In genomic region chr10:63171255-63171654, GRCh38 we compare ENCODE assay signal across 22 cellular contexts. TPM values are rescaled to one million over a fixed set of nuclear protein-coding genes. Genes with fewer than 3 reads are reported as not detected.
DNase-seq lines count a peak whose midpoint lies in the region; ATAC-seq and TF ChIP-seq lines count a peak whose summit lies in the region.
"Had no signal": no experiment of that assay in that cellular context is flagged by ENCODE, and none has a peak within 500 bp of the region (broad histone marks: within the 10 kb centered on the region; RNA-seq: fewer than 3 reads in every experiment).

No MANE protein-coding gene starts in this region.

- H3K4me1 Mint-ChIP-seq in activated T-helper 17 cell treated with anti-CD3 and anti-CD28 coated beads, Interleukin-2, amount 50 U/mL, for 72 hours: peaks cover 46% of the 10 kb centered on the region

- H3K4me3 ChIP-seq in right atrium auricular region (no peak overlapping the region), muscle layer of colon (ENCODE audit: low read depth in 1 of 2, low read length in 2 of 2) (no peak overlapping the region), aorta (ENCODE audit: low read length in 2 of 2) (no peak overlapping the region)
- H3K4me3 ChIP-seq: PC-9, prostate gland, SJSA1 had no signal

- no peak overlapping the region for H3K9ac ChIP-seq in muscle layer of colon (ENCODE audit: low read length)
- H3K9ac ChIP-seq: KMS-11 had no signal

- H3K9me3 Mint-ChIP-seq in activated T-helper 17 cell treated with anti-CD3 and anti-CD28 coated beads, Interleukin-2, amount 50 U/mL, for 72 hours: no peaks in the 10 kb centered on the region

- H3K4me3 Mint-ChIP-seq in activated T-helper 17 cell treated with anti-CD3 and anti-CD28 coated beads, Interleukin-2, amount 50 U/mL, for 72 hours: peak overlapping the region; percentile 19

- H3K27ac ChIP-seq in right atrium auricular region (peak overlapping the region in 1 of 2 donors; percentile 8), muscle layer of colon (ENCODE audit: low read depth, low read length) (peak overlapping the region; percentile 41), aorta (ENCODE audit: low read depth in 1 of 2, low read length in 2 of 2) (peak overlapping the region in 1 of 2 donors; percentile 19)
- H3K27ac ChIP-seq: KMS-11, PC-9, prostate gland, SJSA1 had no signal

- WGBS in aorta, 2 donors: 8 to 9% methylated on average over 1 of the region's 1 CpG

- intact Hi-C loops in Right ventricle myocardium superior (cut with DNase I) (no loop called here), aorta (cut with DNase I) (no loop called here)

- POLR2A ChIA-PET in HEK293T (lab: Yijun Ruan, JAX): no interaction called here

- ATAC-seq in Right ventricle myocardium superior (ENCODE audit: poor library complexity) (peak; percentile 42), aorta (ENCODE audit: low FRiP score) (peak; percentile 16), GM18907 (IDR thresholded peaks at IDR 0.05; ENCODE audit: unreplicated experiment) (no peak)
- peak; percentile 11 for ATAC-seq in activated T-helper 17 cell treated with anti-CD3 and anti-CD28 coated beads, Interleukin-2, amount 50 U/mL, for 72 hours (replicated peaks)

- DNase-seq in Right ventricle myocardium superior (no peak), right atrium auricular region (ENCODE audit: low spot score) (no peak), aorta (no peak), HEK293T (ENCODE audit: extremely low spot score) (no peak), superior temporal gyrus (ENCODE audit: extremely low spot score) (no peak)
- DNase-seq: activated CD4-positive, CD25-positive, alpha-beta regulatory T cell; activated CD8-positive, alpha-beta memory T cell treated with anti-CD3 and anti-CD28 coated beads, Interleukin-2, amount 50 U/mL, for 4 hours; dermis blood vessel endothelial cell; DMS79; hypothalamus; kidney; mesendoderm; NCI-H187 treated with DMSO at 0.1 percent for 48 hours; NCI-H226; PC-9; T1000 had no signal

- no peak for TF ChIP-seq CTCF in right atrium auricular region (IDR thresholded peaks at IDR 0.05)

- H3K4me1 ChIP-seq in right atrium auricular region: peaks cover 0 to 9% of the 10 kb centered on the region in 2 donors
- H3K4me1 ChIP-seq in muscle layer of colon (ENCODE audit: insufficient read depth, low read length): peaks cover 23% of the 10 kb centered on the region
- H3K4me1 ChIP-seq in aorta (ENCODE audit: control insufficient read depth in 1 of 2, insufficient read depth in 2 of 2, low read length in 2 of 2): no peaks in the 10 kb centered on the region
- H3K4me1 ChIP-seq: prostate gland, SJSA1 had no signal

- CTCF ChIA-PET in HEK293T (lab: Yijun Ruan, JAX): no interaction called here

- H3K27me3 ChIP-seq in right atrium auricular region (no peaks in the 10 kb centered on the region), muscle layer of colon (ENCODE audit: control insufficient read depth in 1 of 2, insufficient read depth in 2 of 2, low read length in 2 of 2) (no peaks in the 10 kb centered on the region), aorta (ENCODE audit: control insufficient read depth in 1 of 2, insufficient read depth in 2 of 2, low read length in 1 of 2) (no peaks in the 10 kb centered on the region)
- H3K27me3 ChIP-seq: SJSA1 had no signal

- H3K9me3 ChIP-seq in right atrium auricular region: no peaks in the 10 kb centered on the region
- no peaks in the 10 kb centered on the region for H3K9me3 ChIP-seq in muscle layer of colon (ENCODE audit: low read length)
- no peaks in the 10 kb centered on the region for H3K9me3 ChIP-seq in aorta (ENCODE audit: control insufficient read depth, low read length)
- H3K9me3 ChIP-seq: prostate gland, SJSA1 had no signal

- H3K27ac Mint-ChIP-seq in activated T-helper 17 cell treated with anti-CD3 and anti-CD28 coated beads, Interleukin-2, amount 50 U/mL, for 72 hours: peak overlapping the region; percentile 78

- H3K36me3 ChIP-seq in right atrium auricular region (peaks cover 21% of the 10 kb centered on the region), muscle layer of colon (ENCODE audit: insufficient read depth, low read length) (peaks cover 21% of the 10 kb centered on the region), aorta (ENCODE audit: control insufficient read depth in 1 of 2, insufficient read depth in 2 of 2, low read length in 1 of 2) (peaks cover 0 to 3% of the 10 kb centered on the region in 2 donors)
- H3K36me3 ChIP-seq: prostate gland had no signal

- no peaks in the 10 kb centered on the region for H3K27me3 Mint-ChIP-seq in activated T-helper 17 cell treated with anti-CD3 and anti-CD28 coated beads, Interleukin-2, amount 50 U/mL, for 72 hours

- peaks cover 95% of the 10 kb centered on the region for H3K36me3 Mint-ChIP-seq in activated T-helper 17 cell treated with anti-CD3 and anti-CD28 coated beads, Interleukin-2, amount 50 U/mL, for 72 hours (ENCODE audit: low read depth)

TF ChIP-seq in HEK293T, 16 proteins besides CTCF, POLR2A, EP300 and RAD21:
- TF ChIP-seq SP1 (IDR thresholded peaks at IDR 0.05) (no peak), TARDBP (IDR thresholded peaks at IDR 0.05) (no peak), FOXM1 (IDR thresholded peaks at IDR 0.05; ENCODE audit: borderline replicate concordance) (no peak), HDGF (IDR thresholded peaks at IDR 0.05; ENCODE audit: borderline replicate concordance) (no peak), NFRKB (IDR thresholded peaks at IDR 0.05) (no peak), L3MBTL2 (conservative IDR thresholded peaks at IDR 0.05) (no peak), SUZ12 (IDR thresholded peaks at IDR 0.05) (no peak), CTBP1 (IDR thresholded peaks at IDR 0.05; ENCODE audit: borderline replicate concordance) (no peak)

RNA-seq across cellular contexts. Expression of gene NRBF2, which starts 38.1 kb away (rescaled TPM):
- total RNA-seq in Right ventricle myocardium superior: 7.7 TPM
- 10 to 100 TPM in 1 of 2 donors, 1 to 10 TPM in 1; 7.8 to 10.6 TPM for total RNA-seq in right atrium auricular region
- 10 to 100 TPM; 21.5 to 22.4 TPM for total RNA-seq in activated T-helper 17 cell treated with anti-CD3 and anti-CD28 coated beads, Interleukin-2, amount 50 U/mL, for 72 hours
- total RNA-seq in aorta: 10 to 100 TPM; 16.2 to 17.5 TPM
- polyA plus RNA-seq in aorta: 10 to 100 TPM in 1 of 2 donors, 1 to 10 TPM in 1; 8.5 to 19.0 TPM
